Comparison of ENCODE assay signal across 21 cellular contexts in the genomic region with DNA sequence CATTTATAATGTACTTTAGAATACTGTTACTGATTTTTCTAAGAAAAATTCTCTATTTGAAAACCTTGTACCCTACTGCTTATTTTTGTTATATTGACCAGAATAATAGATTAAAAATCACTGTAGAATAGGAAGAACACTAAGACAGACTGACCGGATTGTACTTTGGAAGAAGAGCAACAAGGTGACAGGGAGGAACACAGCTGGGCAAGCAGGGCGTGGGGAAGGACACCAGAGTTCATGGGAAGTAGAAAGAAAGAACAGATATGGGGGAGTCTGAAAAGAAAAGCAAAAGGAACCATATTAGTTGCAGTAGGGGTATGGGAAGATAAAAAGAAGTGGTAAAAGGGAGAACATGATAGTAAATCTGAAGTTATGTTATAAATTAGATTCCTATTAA.
"Had no signal": no experiment of that assay in that cellular context is flagged by ENCODE, and none has a peak within 500 bp of the region (broad histone marks: within the 10 kb centered on the region; RNA-seq: fewer than 3 reads in every experiment).

No MANE protein-coding gene starts in this region.

- H3K4me1 Mint-ChIP-seq: memory B cell, nephron progenitor cell had no signal

- H3K4me3 Mint-ChIP-seq: effector memory CD8-positive, alpha-beta T cell; memory B cell; nephron progenitor cell had no signal

- H3K4me3 ChIP-seq: esophagus muscularis mucosa, gastroesophageal sphincter, left ventricle myocardium inferior, lower lobe of right lung, right atrium auricular region, sigmoid colon, skin epidermis, stomach, thoracic aorta had no signal

- H3K36me3 Mint-ChIP-seq: memory B cell had no signal

- H3K27me3 Mint-ChIP-seq: memory B cell had no signal

- H3K27me3 ChIP-seq: esophagus muscularis mucosa, gastroesophageal sphincter, neutrophil, right atrium auricular region, sigmoid colon, stomach had no signal

- H3K27ac ChIP-seq: epithelial cell of prostate, esophagus muscularis mucosa, gastroesophageal sphincter, left ventricle myocardium inferior, lower lobe of right lung, neutrophil, right atrium auricular region, sigmoid colon, skin epidermis, stomach, thoracic aorta had no signal

- H3K9me3 Mint-ChIP-seq: effector memory CD8-positive, alpha-beta T cell; memory B cell; nephron progenitor cell had no signal

- H3K36me3 ChIP-seq: esophagus muscularis mucosa, gastroesophageal sphincter, left ventricle myocardium inferior, lower lobe of right lung, neutrophil, right atrium auricular region, sigmoid colon, stomach, thoracic aorta had no signal

- H3K9me3 ChIP-seq: esophagus muscularis mucosa, gastroesophageal sphincter, left ventricle myocardium inferior, lower lobe of right lung, neutrophil, right atrium auricular region, sigmoid colon, stomach, thoracic aorta had no signal

- FAIRE-seq: keratinocyte had no signal

- ATAC-seq: effector memory CD8-positive, alpha-beta T cell; gastroesophageal sphincter; lower lobe of right lung had no signal

- DNase-seq: effector memory CD8-positive, alpha-beta T cell; glutamatergic neuron; left ventricle myocardium inferior; lower lobe of right lung; nephron progenitor cell; posterior cingulate gyrus; sigmoid colon; stimulated activated CD4-positive, alpha-beta T cell treated with anti-CD3 and anti-CD28 coated beads, Interleukin-12 subunit alpha, Interleukin-12 subunit beta, amount 100 ng/mL, for 4 hours; stimulated activated naive CD4-positive, alpha-beta T cell; stomach; substantia nigra; trophoblast cell had no signal

- H3K27ac Mint-ChIP-seq: effector memory CD8-positive, alpha-beta T cell; memory B cell; nephron progenitor cell had no signal

- H3K4me1 ChIP-seq: esophagus muscularis mucosa, gastroesophageal sphincter, left ventricle myocardium inferior, lower lobe of right lung, right atrium auricular region, sigmoid colon, stomach had no signal
